13 cellular contexts compared by ENCODE assay signal in genomic region chr15:93020976-93021772, GRCh38.
A peak's percentile ranks its signal among the peaks of the same experiment; 100 is the strongest.
DNase-seq lines count a peak whose midpoint lies in the region; ATAC-seq, FAIRE-seq and TF ChIP-seq lines count a peak whose summit lies in the region.
"Had no signal": no experiment of that assay in that cellular context is flagged by ENCODE, and none has a peak within 500 bp of the region (broad histone marks: within the 10 kb centered on the region; RNA-seq: fewer than 3 reads in every experiment).

No MANE protein-coding gene starts in this region.

- no peak overlapping the region for H3K27ac ChIP-seq in colonic mucosa
- H3K27ac ChIP-seq: HL-60 had no signal

- H3K4me1 Mint-ChIP-seq in activated T-cell treated with anti-CD3 and anti-CD28 coated beads, Interleukin-2, amount 50 U/mL, for 4 hours (ENCODE audit: low read depth), result peaks cover 76% of the 10 kb centered on the region
- peaks cover 13 to 38% (median 30%) of the 10 kb centered on the region in 3 donors for H3K4me1 Mint-ChIP-seq in IgD-negative memory B cell
- H3K4me1 Mint-ChIP-seq in stimulated activated naive B cell treated with anti-CD40 and anti-IgM and Interleukin-4, amounts not matched to agents 10 μg/mL and 1 μg/mL and 100 μg/mL, for 72 hours, result peaks cover 32 to 51% of the 10 kb centered on the region in 2 donors
- H3K4me1 Mint-ChIP-seq: endodermal cell had no signal

- DNase-seq in activated T-cell treated with anti-CD3 and anti-CD28 coated beads, Interleukin-2, amount 50 U/mL, for 4 hours, result no peak
- DNase-seq in activated T-cell treated with anti-CD3 and anti-CD28 coated beads, Interleukin-2, amount 50 U/mL, for 1 hour, result no peak
- DNase-seq in stimulated activated naive B cell treated with anti-CD40 and anti-IgM and Interleukin-4, amounts not matched to agents 10 μg/mL and 1 μg/mL and 100 μg/mL, for 72 hours, result no peak
- DNase-seq in colonic mucosa, result no peak
- DNase-seq in frontal cortex (ENCODE audit: low spot score in 2 of 2), result no peak
- no peak for DNase-seq in SKM-1 treated with dmso at 0.1 percent for 144 hours (lab: John Stamatoyannopoulos, UW; ENCODE audit: unreplicated experiment)
- DNase-seq: endodermal cell; NCI-H187; SHP77 treated with DMSO at 0.1 percent for 48 hours; stimulated activated CD4-positive, alpha-beta T cell treated with anti-CD3 and anti-CD28 coated beads, Interleukin-4, amount 100 ng/mL, for 4 hours had no signal

- no peaks in the 10 kb centered on the region for H3K9me3 Mint-ChIP-seq in activated T-cell treated with anti-CD3 and anti-CD28 coated beads, Interleukin-2, amount 50 U/mL, for 4 hours
- H3K9me3 Mint-ChIP-seq in IgD-negative memory B cell, result no peaks in the 10 kb centered on the region
- H3K9me3 Mint-ChIP-seq in stimulated activated naive B cell treated with anti-CD40 and anti-IgM and Interleukin-4, amounts not matched to agents 10 μg/mL and 1 μg/mL and 100 μg/mL, for 72 hours, result no peaks in the 10 kb centered on the region
- H3K9me3 Mint-ChIP-seq: endodermal cell had no signal

- no peaks in the 10 kb centered on the region for H3K9me3 ChIP-seq in colonic mucosa

- peak; percentile 74 to 77 for ATAC-seq in activated T-cell treated with anti-CD3 and anti-CD28 coated beads, Interleukin-2, amount 50 U/mL, for 4 hours
- peak; percentile 74 for ATAC-seq in HG02623 (IDR thresholded peaks at IDR 0.05; ENCODE audit: unreplicated experiment)
- ATAC-seq in stimulated activated naive B cell treated with anti-CD40 and anti-IgM and Interleukin-4, amounts not matched to agents 10 μg/mL and 1 μg/mL and 100 μg/mL, for 72 hours (replicated peaks), result peak in 1 of 2 donors; percentile 32

- H3K9ac ChIP-seq in colonic mucosa (ENCODE audit: low read depth in 2 of 2, low read length in 2 of 2), result no peak overlapping the region

- intact Hi-C loops in colonic mucosa (cut with DNase I), result loop anchor here (10.0 kb wide), 1 partner anchor 226 kb away; no protein-coding TSS in a partner anchor

- no peak for TF ChIP-seq CTCF in colonic mucosa (IDR thresholded peaks at IDR 0.05)

- H3K27me3 Mint-ChIP-seq in activated T-cell treated with anti-CD3 and anti-CD28 coated beads, Interleukin-2, amount 50 U/mL, for 4 hours (ENCODE audit: low read depth), result no peaks in the 10 kb centered on the region
- H3K27me3 Mint-ChIP-seq in IgD-negative memory B cell, result no peaks in the 10 kb centered on the region
- no peaks in the 10 kb centered on the region for H3K27me3 Mint-ChIP-seq in stimulated activated naive B cell treated with anti-CD40 and anti-IgM and Interleukin-4, amounts not matched to agents 10 μg/mL and 1 μg/mL and 100 μg/mL, for 72 hours

- no peak overlapping the region for H3K4me3 Mint-ChIP-seq in activated T-cell treated with anti-CD3 and anti-CD28 coated beads, Interleukin-2, amount 50 U/mL, for 4 hours
- peak overlapping the region in 2 of 4 donors; percentile 14 to 44 for H3K4me3 Mint-ChIP-seq in IgD-negative memory B cell
- no peak overlapping the region for H3K4me3 Mint-ChIP-seq in stimulated activated naive B cell treated with anti-CD40 and anti-IgM and Interleukin-4, amounts not matched to agents 10 μg/mL and 1 μg/mL and 100 μg/mL, for 72 hours
- H3K4me3 Mint-ChIP-seq: endodermal cell had no signal

- no peak for FAIRE-seq in frontal cortex (lab: Jason Lieb, UNC)

- peaks cover 21% of the 10 kb centered on the region for H3K36me3 ChIP-seq in colonic mucosa

- no peak overlapping the region for H3K4me3 ChIP-seq in colonic mucosa

- H3K4me1 ChIP-seq in colonic mucosa, result no peaks in the 10 kb centered on the region

- no peaks in the 10 kb centered on the region for H3K27me3 ChIP-seq in colonic mucosa

- peak overlapping the region; percentile 17 to 84 (median 73) for H3K27ac Mint-ChIP-seq in IgD-negative memory B cell
- peak overlapping the region; percentile 14 for H3K27ac Mint-ChIP-seq in stimulated activated naive B cell treated with anti-CD40 and anti-IgM and Interleukin-4, amounts not matched to agents 10 μg/mL and 1 μg/mL and 100 μg/mL, for 72 hours
- H3K27ac Mint-ChIP-seq: endodermal cell had no signal

- peaks cover 74% of the 10 kb centered on the region for H3K36me3 Mint-ChIP-seq in activated T-cell treated with anti-CD3 and anti-CD28 coated beads, Interleukin-2, amount 50 U/mL, for 4 hours (ENCODE audit: insufficient read depth)
- peaks cover 13% of the 10 kb centered on the region for H3K36me3 Mint-ChIP-seq in IgD-negative memory B cell
- peaks cover 67 to 86% of the 10 kb centered on the region in 2 donors for H3K36me3 Mint-ChIP-seq in stimulated activated naive B cell treated with anti-CD40 and anti-IgM and Interleukin-4, amounts not matched to agents 10 μg/mL and 1 μg/mL and 100 μg/mL, for 72 hours
